ENCODE assay signal across 8 cellular contexts in the genomic region with DNA sequence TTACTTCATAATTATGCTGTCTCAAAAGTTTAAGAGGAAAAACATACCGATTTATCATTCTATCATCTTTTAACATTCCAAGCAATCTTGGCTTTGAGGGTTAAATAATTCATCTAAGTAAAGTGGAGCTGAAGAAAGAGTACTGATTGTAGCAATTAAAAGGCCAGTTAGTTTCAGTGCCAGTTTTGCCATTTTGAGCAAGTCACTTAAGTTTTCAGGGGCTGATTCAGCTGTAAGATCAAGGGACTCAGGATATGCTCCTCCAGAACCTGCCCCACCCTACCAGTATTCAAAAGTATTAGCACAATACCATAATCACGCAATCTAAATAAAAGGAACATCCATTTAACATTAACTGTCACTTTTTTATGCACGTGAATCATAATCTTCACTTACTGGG. TPM values are rescaled to one million over a fixed set of nuclear protein-coding genes. Genes with fewer than 3 reads are reported as not detected.
A peak's percentile ranks its signal among the peaks of the same experiment; 100 is the strongest.
DNase-seq lines count a peak whose midpoint lies in the region; ATAC-seq, FAIRE-seq and TF ChIP-seq lines count a peak whose summit lies in the region.

No MANE protein-coding gene starts in this region.

- TF ChIP-seq CTCF in keratinocyte (optimal IDR thresholded peaks at IDR 0.05 in 1 of 3, IDR thresholded peaks at IDR 0.05 in 1 of 3, conservative IDR thresholded peaks at IDR 0.05 in 1 of 3; ENCODE audit: extremely low read depth in 1 of 3, insufficient read depth in 2 of 3, low read length in 3 of 3) (no peak), lower leg skin (IDR thresholded peaks at IDR 0.05) (no peak)

- FAIRE-seq in keratinocyte (lab: Jason Lieb, UNC), result peak; percentile 26

- H3K9me1 ChIP-seq in keratinocyte (ENCODE audit: control insufficient read depth, extremely low read depth, insufficient read depth, low read length), result no peaks in the 10 kb centered on the region

- no peaks in the 10 kb centered on the region for H4K20me1 ChIP-seq in keratinocyte (ENCODE audit: control insufficient read depth, extremely low read depth, insufficient read depth, low read length)

- no peaks in the 10 kb centered on the region for H3K9me3 ChIP-seq in keratinocyte (ENCODE audit: control insufficient read depth, low read depth, low read length)

- TF ChIP-seq POLR2A in lower leg skin (IDR thresholded peaks at IDR 0.05), result no peak

- H2AFZ ChIP-seq in keratinocyte (ENCODE audit: control insufficient read depth, low read length), result no peak overlapping the region

- peaks cover 9 to 20% of the 10 kb centered on the region in 2 experiments for H3K36me3 ChIP-seq in keratinocyte (ENCODE audit: control insufficient read depth in 2 of 2, extremely low read depth in 1 of 2, insufficient read depth in 2 of 2, low read length in 2 of 2)

- H3K4me1 Mint-ChIP-seq in stimulated activated naive CD8-positive, alpha-beta T cell treated with anti-CD3 and anti-CD28 coated beads, Interleukin-15, Interleukin-2, amounts not matched to agents 100 ng/mL and 50 ng/mL, for 24 hours (ENCODE audit: low read depth), result peaks cover 39% of the 10 kb centered on the region
- peaks cover 33% of the 10 kb centered on the region for H3K4me1 Mint-ChIP-seq in activated CD4-positive, alpha-beta memory T cell treated with anti-CD3 and anti-CD28 coated beads, Interleukin-2, amount 10 ng/mL, durations not matched to agents 7 days and 5 days

- CTCF ChIA-PET in activated CD4-positive, alpha-beta memory T cell treated with anti-CD3 and anti-CD28 coated beads, Interleukin-2, amount 10 ng/mL, durations not matched to agents 7 days and 5 days (lab: Charles Lee), result interaction anchor here (1.0 kb wide), 1 partner anchor 295 kb away, joined by 3 read pairs; no protein-coding TSS in a partner anchor

- H3K4me3 ChIP-seq in keratinocyte (ENCODE audit: control insufficient read depth in 2 of 3, extremely low read depth in 1 of 3, insufficient read depth in 2 of 3, low read depth in 1 of 3, low read length in 3 of 3), result peak overlapping the region; percentile 71 to 88 (median 84)
- H3K4me3 ChIP-seq in lower leg skin (ENCODE audit: low read depth, poor library complexity, severe bottlenecking), result no peak overlapping the region

- peak overlapping the region; percentile 98 for H3K4me2 ChIP-seq in keratinocyte (ENCODE audit: control insufficient read depth, extremely low read depth, insufficient read depth, low read depth, low read length)

- no peak for ATAC-seq in stimulated activated naive CD8-positive, alpha-beta T cell treated with anti-CD3 and anti-CD28 coated beads, Interleukin-15, Interleukin-2, amounts not matched to agents 100 U/mL and 50 U/mL, for 24 hours
- ATAC-seq in GM21423 (IDR thresholded peaks at IDR 0.05; ENCODE audit: unreplicated experiment) (no peak), HG03520 (IDR thresholded peaks at IDR 0.05; ENCODE audit: unreplicated experiment) (no peak)

- no peak for DNase-seq in stimulated activated naive CD8-positive, alpha-beta T cell treated with anti-CD3 and anti-CD28 coated beads, Interleukin-15, Interleukin-2, amounts not matched to agents 100 U/mL and 50 U/mL, for 24 hours
- no peak for DNase-seq in activated CD4-positive, alpha-beta memory T cell treated with anti-CD3 and anti-CD28 coated beads, Interleukin-2, amount 10 ng/mL, durations not matched to agents 7 days and 5 days
- DNase-seq in keratinocyte (ENCODE audit: low read depth, low spot score) (no peak), 8988T (no peak), lower leg skin (ENCODE audit: low spot score in 2 of 2) (no peak)

- H3K9ac ChIP-seq in keratinocyte (ENCODE audit: control insufficient read depth, extremely low read depth, insufficient read depth, low read length), result peak overlapping the region; percentile 89

- H3K4me3 Mint-ChIP-seq in stimulated activated naive CD8-positive, alpha-beta T cell treated with anti-CD3 and anti-CD28 coated beads, Interleukin-15, Interleukin-2, amounts not matched to agents 100 ng/mL and 50 ng/mL, for 24 hours, result peak overlapping the region; percentile 95
- peak overlapping the region; percentile 91 for H3K4me3 Mint-ChIP-seq in activated CD4-positive, alpha-beta memory T cell treated with anti-CD3 and anti-CD28 coated beads, Interleukin-2, amount 10 ng/mL, durations not matched to agents 7 days and 5 days

- no peaks in the 10 kb centered on the region for H3K27me3 ChIP-seq in keratinocyte (ENCODE audit: control insufficient read depth, extremely low read depth, insufficient read depth, low read length)

- peaks cover 32% of the 10 kb centered on the region for H3K36me3 Mint-ChIP-seq in stimulated activated naive CD8-positive, alpha-beta T cell treated with anti-CD3 and anti-CD28 coated beads, Interleukin-15, Interleukin-2, amounts not matched to agents 100 ng/mL and 50 ng/mL, for 24 hours (ENCODE audit: low read depth)
- H3K36me3 Mint-ChIP-seq in activated CD4-positive, alpha-beta memory T cell treated with anti-CD3 and anti-CD28 coated beads, Interleukin-2, amount 10 ng/mL, durations not matched to agents 7 days and 5 days (ENCODE audit: low read depth), result peaks cover 34% of the 10 kb centered on the region

- peaks cover 8% of the 10 kb centered on the region for H3K4me1 ChIP-seq in keratinocyte (ENCODE audit: control insufficient read depth, extremely low read depth, insufficient read depth, low read length)

- H3K9me3 Mint-ChIP-seq in stimulated activated naive CD8-positive, alpha-beta T cell treated with anti-CD3 and anti-CD28 coated beads, Interleukin-15, Interleukin-2, amounts not matched to agents 100 ng/mL and 50 ng/mL, for 24 hours, result no peaks in the 10 kb centered on the region
- H3K9me3 Mint-ChIP-seq in activated CD4-positive, alpha-beta memory T cell treated with anti-CD3 and anti-CD28 coated beads, Interleukin-2, amount 10 ng/mL, durations not matched to agents 7 days and 5 days, result no peaks in the 10 kb centered on the region

- POLR2A ChIA-PET in activated CD4-positive, alpha-beta memory T cell treated with anti-CD3 and anti-CD28 coated beads, Interleukin-2, amount 10 ng/mL, durations not matched to agents 7 days and 5 days (lab: Charles Lee), result interaction anchor here (0.6 to 2.0 kb wide), 2 partner anchors 77 to 138 kb away, joined by 3 to 5 read pairs; partner anchors contain the start of gene TAF4B

- H3K27ac Mint-ChIP-seq in stimulated activated naive CD8-positive, alpha-beta T cell treated with anti-CD3 and anti-CD28 coated beads, Interleukin-15, Interleukin-2, amounts not matched to agents 100 ng/mL and 50 ng/mL, for 24 hours, result peak overlapping the region; percentile 52
- H3K27ac Mint-ChIP-seq in activated CD4-positive, alpha-beta memory T cell treated with anti-CD3 and anti-CD28 coated beads, Interleukin-2, amount 10 ng/mL, durations not matched to agents 7 days and 5 days, result peak overlapping the region; percentile 18

- WGBS in lower leg skin, 2 donors, result 13 to 27% methylated on average over 3 of the region's 3 CpGs

- peaks cover 66% of the 10 kb centered on the region for H3K79me2 ChIP-seq in keratinocyte (ENCODE audit: control insufficient read depth, insufficient read depth, low read length)

- intact Hi-C loops in lower leg skin (cut with DNase I; ENCODE audit: low total_unique reads), result no loop called here

- H3K27me3 Mint-ChIP-seq in stimulated activated naive CD8-positive, alpha-beta T cell treated with anti-CD3 and anti-CD28 coated beads, Interleukin-15, Interleukin-2, amounts not matched to agents 100 ng/mL and 50 ng/mL, for 24 hours, result no peaks in the 10 kb centered on the region
- H3K27me3 Mint-ChIP-seq in activated CD4-positive, alpha-beta memory T cell treated with anti-CD3 and anti-CD28 coated beads, Interleukin-2, amount 10 ng/mL, durations not matched to agents 7 days and 5 days, result no peaks in the 10 kb centered on the region

- dilution Hi-C loops in keratinocyte (cut with MboI; ENCODE audit: extremely low pct_ligation_motif_present, low sequenced_read_pairs), result no loop called here

- H3K27ac ChIP-seq in keratinocyte (ENCODE audit: control insufficient read depth, insufficient read depth, low read length), result peak overlapping the region; percentile 81

RNA-seq across cellular contexts. Expression of gene SS18, which starts 1.9 kb away (rescaled TPM):
- 10 to 100 TPM; 54.1 to 54.8 TPM for total RNA-seq in activated CD4-positive, alpha-beta memory T cell treated with anti-CD3 and anti-CD28 coated beads, Interleukin-2, amount 10 ng/mL, durations not matched to agents 7 days and 5 days
- 134 to 169 TPM (median 140 TPM) in 3 replicates for polyA plus RNA-seq in keratinocyte
- polyA plus RNA-seq in keratinocyte (2011; ENCODE audit: low read depth), result 30.0 TPM
- 69.0 and 95.4 TPM in 2 replicates for polyA plus RNA-seq in keratinocyte (2011; cell fraction: cytosol; rRNA removed)
- 207 and 263 TPM in 2 replicates for polyA plus RNA-seq in keratinocyte (2011; cell fraction: nucleus; rRNA removed)
- 42.5 and 63.4 TPM in 2 replicates for polyA plus RNA-seq in keratinocyte (2012; ENCODE audit: low replicate concordance)
- 121 to 227 TPM (median 210 TPM) in 3 replicates for polyA minus RNA-seq in keratinocyte
- polyA minus RNA-seq in keratinocyte (2011; cell fraction: cytosol; rRNA and poly(A)+ RNA removed), result 130 TPM
- polyA minus RNA-seq in keratinocyte (2011; cell fraction: nucleus; rRNA and poly(A)+ RNA removed), result 128 and 202 TPM in 2 replicates
- 100 to 1,000 TPM; 108 to 287 (median 123) TPM for total RNA-seq in lower leg skin

RNA-seq across cellular contexts. Expression of gene PSMA8, which starts 45.2 kb away (rescaled TPM):
- total RNA-seq in activated CD4-positive, alpha-beta memory T cell treated with anti-CD3 and anti-CD28 coated beads, Interleukin-2, amount 10 ng/mL, durations not matched to agents 7 days and 5 days, result under 1 TPM; 0.60 to 0.83 TPM
- not detected in 3 replicates for polyA plus RNA-seq in keratinocyte
- not detected for polyA plus RNA-seq in keratinocyte (2011; ENCODE audit: low read depth)
- not detected in 2 replicates for polyA plus RNA-seq in keratinocyte (2011; cell fraction: cytosol; rRNA removed)
- not detected in 2 replicates for polyA plus RNA-seq in keratinocyte (2011; cell fraction: nucleus; rRNA removed)
- not detected in 2 replicates for polyA plus RNA-seq in keratinocyte (2012; ENCODE audit: low replicate concordance)
- polyA minus RNA-seq in keratinocyte, result not detected in 3 replicates
- not detected for polyA minus RNA-seq in keratinocyte (2011; cell fraction: cytosol; rRNA and poly(A)+ RNA removed)
- not detected in 2 replicates for polyA minus RNA-seq in keratinocyte (2011; cell fraction: nucleus; rRNA and poly(A)+ RNA removed)
- total RNA-seq in lower leg skin, result not detected
